ENCODE assay signal across 26 cellular contexts in genomic region chr5:133441166-133441815, GRCh38.
"Had no signal": no experiment of that assay in that cellular context is flagged by ENCODE, and none has a peak within 500 bp of the region (broad histone marks: within the 10 kb centered on the region; RNA-seq: fewer than 3 reads in every experiment).

No MANE protein-coding gene starts in this region.

- DNase-seq: activated CD4-positive, alpha-beta memory T cell treated with anti-CD3 and anti-CD28 coated beads for 36 hours; activated CD4-positive, alpha-beta T cell treated with anti-CD3 and anti-CD28 coated beads, Interleukin-2, amount 10 ng/mL, durations not matched to agents 7 days and 5 days; activated CD4-positive, CD25-positive, alpha-beta regulatory T cell treated with anti-CD3 and anti-CD28 coated beads, Interleukin-2, amount 50 U/mL, for 72 hours; activated effector memory CD4-positive, alpha-beta T cell treated with Interleukin-2 at 50 U/mL for 16 hours; activated naive CD4-positive, alpha-beta T cell; activated T-cell treated with anti-CD3 and anti-CD28 coated beads, Interleukin-2, amount 50 U/mL, for 24 hours; amniotic stem cell; MV-4-11; NCI-H1105 treated with DMSO at 0.1 percent for 48 hours; NCI-H1436 treated with DMSO at 0.1 percent for 48 hours; NCI-H187; NCI-H2081; NCI-H510A treated with DMSO at 0.1 percent for 48 hours; NCI-H69; Peyer's patch; SHP77 treated with DMSO at 0.1 percent for 48 hours; T-helper 9 cell had no signal

- ATAC-seq: WTC11 had no signal

- H3K4me3 ChIP-seq: ascending aorta, body of pancreas, MG63, Peyer's patch had no signal

- H3K27me3 ChIP-seq: ascending aorta, body of pancreas, MG63, Peyer's patch had no signal

- H3K36me3 Mint-ChIP-seq: activated CD4-positive, alpha-beta memory T cell treated with anti-CD3 and anti-CD28 coated beads for 36 hours; activated naive CD4-positive, alpha-beta T cell treated with anti-CD3 and anti-CD28 coated beads, Interleukin-2, amount 50 U/mL, for 24 hours; WTC11 had no signal

- H3K4me1 Mint-ChIP-seq: activated CD4-positive, alpha-beta T cell treated with anti-CD3 and anti-CD28 coated beads, Interleukin-2, amount 10 ng/mL, durations not matched to agents 7 days and 5 days; activated naive CD4-positive, alpha-beta T cell treated with anti-CD3 and anti-CD28 coated beads, Interleukin-2, amount 50 U/mL, for 24 hours; central memory CD8-positive, alpha-beta T cell had no signal

- H3K4me1 ChIP-seq: ascending aorta, body of pancreas, Peyer's patch had no signal

- H3K36me3 ChIP-seq: ascending aorta, MG63, Peyer's patch had no signal

- H3K9ac ChIP-seq: KMS-11 had no signal

- H3K4me3 Mint-ChIP-seq: activated CD4-positive, alpha-beta memory T cell treated with anti-CD3 and anti-CD28 coated beads for 36 hours; activated CD4-positive, alpha-beta T cell treated with anti-CD3 and anti-CD28 coated beads, Interleukin-2, amount 10 ng/mL, durations not matched to agents 7 days and 5 days; activated naive CD4-positive, alpha-beta T cell treated with anti-CD3 and anti-CD28 coated beads, Interleukin-2, amount 50 U/mL, for 24 hours; activated T-cell treated with anti-CD3 and anti-CD28 coated beads, Interleukin-2, amount 50 U/mL, for 24 hours; activated T-helper 1 cell treated with anti-CD3 and anti-CD28 coated beads, Interleukin-12 subunit alpha, Interleukin-12 subunit beta, Interleukin-2, Interleukin-4 antibody, amounts not matched to agents 30 ng/mL and 10 ng/mL and 1 ng/mL, durations not matched to agents 14 hours and 24 hours and 36 hours; central memory CD8-positive, alpha-beta T cell; T-helper 1 cell treated with Interleukin-12 subunit alpha and Interleukin-12 subunit beta and Interleukin-4 antibody, amounts not matched to agents 30 μg/mL and 1 μg/mL, for 36 hours; WTC11 had no signal

- H3K27me3 Mint-ChIP-seq: activated naive CD4-positive, alpha-beta T cell treated with anti-CD3 and anti-CD28 coated beads, Interleukin-2, amount 50 U/mL, for 24 hours had no signal

- H3K9me3 ChIP-seq: ascending aorta, body of pancreas, MG63, Peyer's patch had no signal

- H3K27ac ChIP-seq: body of pancreas, KMS-11, Peyer's patch had no signal

- H3K27ac Mint-ChIP-seq: activated CD4-positive, alpha-beta memory T cell treated with anti-CD3 and anti-CD28 coated beads for 36 hours; activated CD4-positive, alpha-beta T cell treated with anti-CD3 and anti-CD28 coated beads, Interleukin-2, amount 10 ng/mL, durations not matched to agents 7 days and 5 days; activated naive CD4-positive, alpha-beta T cell treated with anti-CD3 and anti-CD28 coated beads, Interleukin-2, amount 50 U/mL, for 24 hours; activated T-cell treated with anti-CD3 and anti-CD28 coated beads, Interleukin-2, amount 50 U/mL, for 24 hours; activated T-helper 1 cell treated with anti-CD3 and anti-CD28 coated beads, Interleukin-12 subunit alpha, Interleukin-12 subunit beta, Interleukin-2, Interleukin-4 antibody, amounts not matched to agents 30 ng/mL and 10 ng/mL and 1 ng/mL, durations not matched to agents 14 hours and 24 hours and 36 hours; T-helper 1 cell treated with Interleukin-12 subunit alpha and Interleukin-12 subunit beta and Interleukin-4 antibody, amounts not matched to agents 30 μg/mL and 1 μg/mL, for 36 hours; WTC11 had no signal

- H3K9me3 Mint-ChIP-seq: activated CD4-positive, alpha-beta memory T cell treated with anti-CD3 and anti-CD28 coated beads for 36 hours; activated CD4-positive, alpha-beta T cell treated with anti-CD3 and anti-CD28 coated beads, Interleukin-2, amount 10 ng/mL, durations not matched to agents 7 days and 5 days; activated naive CD4-positive, alpha-beta T cell treated with anti-CD3 and anti-CD28 coated beads, Interleukin-2, amount 50 U/mL, for 24 hours; activated T-cell treated with anti-CD3 and anti-CD28 coated beads, Interleukin-2, amount 50 U/mL, for 24 hours; activated T-helper 1 cell treated with anti-CD3 and anti-CD28 coated beads, Interleukin-12 subunit alpha, Interleukin-12 subunit beta, Interleukin-2, Interleukin-4 antibody, amounts not matched to agents 30 ng/mL and 10 ng/mL and 1 ng/mL, durations not matched to agents 14 hours and 24 hours and 36 hours; central memory CD8-positive, alpha-beta T cell; T-helper 1 cell treated with Interleukin-12 subunit alpha and Interleukin-12 subunit beta and Interleukin-4 antibody, amounts not matched to agents 30 μg/mL and 1 μg/mL, for 36 hours; WTC11 had no signal
